In the genomic region with DNA sequence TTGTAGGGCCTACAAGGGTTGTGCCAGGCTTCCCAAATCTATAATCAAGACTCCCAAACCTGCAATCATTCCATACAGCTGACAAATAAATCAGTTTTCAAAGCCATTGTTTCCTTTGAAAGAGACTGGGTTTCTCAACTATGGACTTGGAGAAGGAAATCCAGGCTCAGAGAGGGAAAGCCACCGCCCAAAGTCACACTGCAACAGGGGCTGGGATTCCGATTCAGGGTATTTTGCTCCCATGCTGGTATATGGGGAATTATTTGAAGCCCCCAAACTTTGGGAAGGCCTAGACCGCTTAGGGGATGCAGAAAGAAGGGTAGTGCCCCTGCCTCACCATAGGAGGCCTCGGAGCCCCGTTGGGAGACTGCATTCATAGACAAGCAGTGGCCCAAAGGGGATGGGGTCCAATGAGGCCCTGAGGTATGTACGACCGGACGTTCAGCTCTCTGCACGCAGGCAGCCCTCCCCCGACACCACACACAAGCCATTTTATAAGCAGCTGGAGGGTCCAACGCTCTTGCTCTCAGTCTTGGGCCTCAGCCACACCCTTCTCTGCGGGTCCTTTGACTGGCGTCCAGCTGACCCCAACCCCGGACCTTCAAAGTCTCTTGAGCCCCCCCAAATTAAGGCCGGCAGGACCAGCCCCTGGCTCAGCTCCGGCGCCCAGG, we compare ENCODE assay signal across 8 cellular contexts. TPM values are rescaled to one million over a fixed set of nuclear protein-coding genes. Genes with fewer than 3 reads are reported as not detected.
DNase-seq lines count a peak whose midpoint lies in the region; ATAC-seq, FAIRE-seq and TF ChIP-seq lines count a peak whose summit lies in the region.

No MANE protein-coding gene starts in this region.

- 77% methylated on average over 13 of the region's 17 CpGs for WGBS in A549 (ENCODE audit: missing lambda C conversion rate)

- DNase-seq in A549 (ENCODE audit: low read depth in 1 of 2, low spot score in 1 of 2) (no peak), SJCRH30 (peak; percentile 66), dorsolateral prefrontal cortex (peak in 1 of 10 donors; percentile 10), GF-D8 (lab: John Stamatoyannopoulos, UW) (no peak)

- no peak for TF ChIP-seq POLR2A in A549 (IDR thresholded peaks at IDR 0.05; ENCODE audit: low read length)

- peak overlapping the region; percentile 77 for H3K9ac ChIP-seq in mucosa of stomach (ENCODE audit: low read length)

- H3K36me3 ChIP-seq in SJCRH30, result peaks cover 17% of the 10 kb centered on the region
- no peaks in the 10 kb centered on the region for H3K36me3 ChIP-seq in mucosa of stomach (ENCODE audit: control insufficient read depth, insufficient read depth, low read length)

- peak overlapping the region; percentile 99 for H3K4me2 ChIP-seq in A549

- H3K4me3 ChIP-seq in A549 (peak overlapping the region; percentile 65), SJCRH30 (peak overlapping the region; percentile 82), dorsolateral prefrontal cortex (peak overlapping the region; percentile 53 to 89 (median 76)), mucosa of stomach (ENCODE audit: low read length) (peak overlapping the region; percentile 63)

- CTCF ChIA-PET in A549 (lab: Yijun Ruan, JAX), result interaction anchor here (0.8 to 2.7 kb wide), 8 partner anchors 8 to 108 kb away, joined by 3 to 16 read pairs (median 3); no protein-coding TSS in a partner anchor

- peak; percentile 26 to 56; a peak in 4 of 6 replicates for ATAC-seq in A549
- peak; percentile 22 for ATAC-seq in GM18907 (IDR thresholded peaks at IDR 0.05; ENCODE audit: unreplicated experiment)
- no peak for ATAC-seq in HG03439 (IDR thresholded peaks at IDR 0.05; ENCODE audit: unreplicated experiment)
- no peak for ATAC-seq in HG03571 (IDR thresholded peaks at IDR 0.05; ENCODE audit: unreplicated experiment)

- no peak for FAIRE-seq in A549 (lab: Jason Lieb, UNC)

- peaks cover 17% of the 10 kb centered on the region for H3K4me1 ChIP-seq in A549
- peaks cover 9% of the 10 kb centered on the region; the same call in 1 of the 2 replicates for H3K4me1 ChIP-seq in SJCRH30
- peaks cover 27% of the 10 kb centered on the region for H3K4me1 ChIP-seq in mucosa of stomach (ENCODE audit: control insufficient read depth, insufficient read depth, low read length)

- no peak for TF ChIP-seq RAD21 in A549 (conservative IDR thresholded peaks at IDR 0.05 in 1 of 2, IDR thresholded peaks at IDR 0.05 in 1 of 2)

- TF ChIP-seq CTCF in A549 (IDR thresholded peaks at IDR 0.05) (no peak), dorsolateral prefrontal cortex (IDR thresholded peaks at IDR 0.05 in 54 of 56, conservative IDR thresholded peaks at IDR 0.05 in 2 of 56; ENCODE audit: low read depth in 1 of 56, partially characterized antibody in 56 of 56) (no peak)

- POLR2A ChIA-PET in A549 (lab: Yijun Ruan, JAX), result interaction anchor here (1.0 kb wide), 1 partner anchor 96 kb away, joined by 3 read pairs; no protein-coding TSS in a partner anchor

- intact Hi-C loops in dorsolateral prefrontal cortex (cut with DNase I), result loop anchor here (2.0 to 5.0 kb wide), 3 partner anchors 76 to 100 kb away; a partner anchor contains a TSS

- H3K27ac ChIP-seq in A549 (peak overlapping the region; percentile 83 to 92), SJCRH30 (peak overlapping the region; percentile 97), dorsolateral prefrontal cortex (peak overlapping the region in 57 of 59 donors; percentile 3 to 93 (median 80))

- TF ChIP-seq EP300 in A549 (IDR thresholded peaks at IDR 0.05), result no peak

- H3K9me3 ChIP-seq in A549, result no peaks in the 10 kb centered on the region
- H3K9me3 ChIP-seq in SJCRH30 (replicated peaks), result no peaks in the 10 kb centered on the region
- H3K9me3 ChIP-seq in mucosa of stomach (ENCODE audit: control insufficient read depth, low read length), result no peaks in the 10 kb centered on the region

- H3K27me3 ChIP-seq in SJCRH30, result no peaks in the 10 kb centered on the region
- no peaks in the 10 kb centered on the region for H3K27me3 ChIP-seq in dorsolateral prefrontal cortex
- H3K27me3 ChIP-seq in mucosa of stomach (ENCODE audit: control insufficient read depth, insufficient read depth, low read length), result peaks cover 13% of the 10 kb centered on the region

TF ChIP-seq in A549, 52 proteins besides CTCF, POLR2A, EP300 and RAD21:
- TF ChIP-seq SREBF2 (IDR thresholded peaks at IDR 0.05) (no peak), TP53 (CRISPR knock-in tag; IDR thresholded peaks at IDR 0.05) (no peak), HOXB13 (CRISPR knock-in tag; IDR thresholded peaks at IDR 0.05; ENCODE audit: low read depth) (no peak), CBX8 (IDR thresholded peaks at IDR 0.05) (no peak), RCOR1 (IDR thresholded peaks at IDR 0.05; ENCODE audit: low read depth, low read length) (no peak), ZFP36 (IDR thresholded peaks at IDR 0.05; ENCODE audit: borderline replicate concordance, partially characterized antibody) (peak; percentile 7), HOXB5 (CRISPR knock-in tag; IDR thresholded peaks at IDR 0.05) (no peak)
- TF ChIP-seq, protein P1, sequence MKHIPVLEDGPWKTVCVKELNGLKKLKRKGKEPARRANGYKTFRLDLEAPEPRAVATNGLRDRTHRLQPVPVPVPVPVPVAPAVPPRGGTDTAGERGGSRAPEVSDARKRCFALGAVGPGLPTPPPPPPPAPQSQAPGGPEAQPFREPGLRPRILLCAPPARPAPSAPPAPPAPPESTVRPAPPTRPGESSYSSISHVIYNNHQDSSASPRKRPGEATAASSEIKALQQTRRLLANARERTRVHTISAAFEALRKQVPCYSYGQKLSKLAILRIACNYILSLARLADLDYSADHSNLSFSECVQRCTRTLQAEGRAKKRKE (CRISPR knock-in tag; IDR thresholded peaks at IDR 0.05; ENCODE audit: low read depth), result no peak
TF ChIP-seq in A549: peak in this region for 1.

RNA-seq across cellular contexts. Expression of a gene that starts 0.7 kb away (rescaled TPM):
- polyA plus RNA-seq in A549 (2011; rRNA removed) (32.4 and 34.9 TPM in 2 replicates), A549 (2017; fragmentation: RNase III; extraction: RNeasy Plus Mini Kit Qiagen cat#74134 plus additional on column Dnase treatment) (44.6 to 55.7 TPM (median 53.0 TPM) in 3 replicates)
- polyA plus RNA-seq in A549 (2012; cell fraction: cytosol; rRNA removed), result 25.2 and 30.8 TPM in 2 replicates
- polyA plus RNA-seq in A549 (2012; cell fraction: nucleus; rRNA removed), result 29.6 and 37.0 TPM in 2 replicates
- 54.1 and 59.1 TPM in 2 replicates for polyA minus RNA-seq in A549 (2011; rRNA and poly(A)+ RNA removed)
- total RNA-seq in SJCRH30 (2014; rRNA removed; shearing (Covaris generic)), result 385 and 408 TPM in 2 replicates
- total RNA-seq in dorsolateral prefrontal cortex, result 100 to 1,000 TPM in 119 of 120 experiments, 10 to 100 TPM in 1; 98.9 to 428 (median 291) TPM

Comparison
In these comparisons a context has a peak if more than half of its experiments do, and no peak if none do; other contexts are left out.
1. ATAC-seq: peak in A549 (2 of 2) and GM18907 (single experiment); none in HG03439 (single experiment) and HG03571 (single experiment).
2. DNase-seq: peak in SJCRH30 (2 of 2); none in A549 (0 of 2) and GF-D8 (single experiment).
3. Peak in every context shown above with its lines, with median percentiles within 50 percentile points of each other: H3K27ac ChIP-seq and H3K4me3 ChIP-seq.